9 cellular contexts compared by ENCODE assay signal in genomic region chr2:231545105-231545902, GRCh38. TPM values are rescaled to one million over a fixed set of nuclear protein-coding genes. Genes with fewer than 3 reads are reported as not detected.
DNase-seq lines count a peak whose midpoint lies in the region; ATAC-seq, FAIRE-seq and TF ChIP-seq lines count a peak whose summit lies in the region.
"Had no signal": no experiment of that assay in that cellular context is flagged by ENCODE, and none has a peak within 500 bp of the region (broad histone marks: within the 10 kb centered on the region; RNA-seq: fewer than 3 reads in every experiment).

No MANE protein-coding gene starts in this region.

- no peak; the same call in 1 of the 2 replicates for TF ChIP-seq RAD21 in GM12878 (IDR thresholded peaks at IDR 0.05; ENCODE audit: insufficient read depth, low read depth, low read length)

- H3K4me3 ChIP-seq in GM12878 (peak overlapping the region; percentile 43; the same call in 1 of the 2 replicates), mucosa of rectum (ENCODE audit: low read length in 2 of 2) (peak overlapping the region in 1 of 2 donors; percentile 48)
- H3K4me3 ChIP-seq: thyroid gland had no signal

- H3K27me3 Mint-ChIP-seq in mesothelial cell of epicardium (ENCODE audit: low read depth) (no peaks in the 10 kb centered on the region), endothelial cell (ENCODE audit: unreplicated experiment) (peaks cover 5% of the 10 kb centered on the region)

- CTCF ChIA-PET in GM12878 (lab: Yijun Ruan, JAX): interaction anchor here (0.7 to 5.7 kb wide), 8 partner anchors 11 to 127 kb away, joined by 3 to 48 read pairs (median 6); no protein-coding TSS in a partner anchor

- RAD21 ChIA-PET in GM12878 (lab: Charles Lee; ENCODE audit: unreplicated experiment): interaction anchor here (0.8 to 2.8 kb wide), 14 partner anchors 8 to 619 kb away, joined by 3 to 18 read pairs (median 4); no protein-coding TSS in a partner anchor

- peak; percentile 89 to 94 for TF ChIP-seq EP300 in GM12878 (IDR thresholded peaks at IDR 0.05; ENCODE audit: borderline replicate concordance in 1 of 2, control insufficient read depth in 1 of 2, low read depth in 2 of 2, low read length in 2 of 2)

- no TSS peak for BruUV-seq in GM12878 (replicated peaks; lab: Mats Ljungman, UMichigan)

- intact Hi-C loops in GM12878 (cut with micrococcal nuclease; ENCODE audit: unreplicated experiment): loop anchor here (5.0 kb wide), 1 partner anchor 83 kb away; the partner anchor contains the start of gene NCL

- SMC1A ChIA-PET in GM12878 (lab: Charles Lee; ENCODE audit: uncharacterized antibody, unreplicated experiment): interaction anchor here (0.6 to 2.7 kb wide), 8 partner anchors 10 to 69 kb away, joined by 3 to 21 read pairs (median 4); no protein-coding TSS in a partner anchor

- peak overlapping the region; percentile 95 for H3K4me2 ChIP-seq in GM12878 (ENCODE audit: control insufficient read depth, insufficient read depth)

- H3K4me1 Mint-ChIP-seq in mesothelial cell of epicardium (peaks cover 2% of the 10 kb centered on the region), endothelial cell (ENCODE audit: unreplicated experiment) (peaks cover 11% of the 10 kb centered on the region)

- whole genome bisulfite sequencing in GM12878 (ENCODE audit: insufficient coverage, insufficient replicate concordance, low lambda C conversion rate, missing lambda C conversion rate): 14% methylated on average over 14 of the region's 14 CpGs

- peak overlapping the region; percentile 72 for H3K9ac ChIP-seq in GM12878 (ENCODE audit: control insufficient read depth, insufficient read depth, low read length)
- no peak overlapping the region for H3K9ac ChIP-seq in mucosa of rectum (ENCODE audit: low read depth in 1 of 2, low read length in 2 of 2)

- H3K36me3 ChIP-seq in GM12878 (ENCODE audit: control insufficient read depth in 2 of 2, insufficient read depth in 2 of 2, low read length in 1 of 2) (no peaks in the 10 kb centered on the region), mucosa of rectum (ENCODE audit: control insufficient read depth in 2 of 2, insufficient read depth in 2 of 2, low read length in 2 of 2) (no peaks in the 10 kb centered on the region)
- H3K36me3 ChIP-seq: thyroid gland had no signal

- DNase-seq in RCC 7860 (ENCODE audit: low spot score) (peak; percentile 75), GM12878 (ENCODE audit: low read depth, low spot score) (peak; percentile 98), urothelium cell line (ENCODE audit: low spot score) (peak; percentile 25), mesothelial cell of epicardium (ENCODE audit: low spot score in 2 of 2, unreplicated experiment in 2 of 2) (no peak), endothelial cell (ENCODE audit: low spot score) (no peak)

- H2AFZ ChIP-seq in GM12878 (ENCODE audit: control insufficient read depth, low read depth, low read length): peak overlapping the region; percentile 84

- POLR2A ChIA-PET in GM12878 (lab: Charles Lee): interaction anchor here (0.5 to 2.1 kb wide), 8 partner anchors 8 to 127 kb away, joined by 3 to 9 read pairs (median 6); partner anchors contain the start of gene NCL

- no peaks in the 10 kb centered on the region for H4K20me1 ChIP-seq in GM12878 (ENCODE audit: control insufficient read depth, insufficient read depth)

- H3K9me3 Mint-ChIP-seq in mesothelial cell of epicardium: peaks cover 12% of the 10 kb centered on the region
- H3K9me3 Mint-ChIP-seq in endothelial cell (ENCODE audit: unreplicated experiment): no peaks in the 10 kb centered on the region

- H3K27ac Mint-ChIP-seq in mesothelial cell of epicardium: no peak overlapping the region
- no peak overlapping the region for H3K27ac Mint-ChIP-seq in endothelial cell (ENCODE audit: unreplicated experiment)

- H3K27ac ChIP-seq in GM12878 (ENCODE audit: control insufficient read depth, insufficient read depth) (peak overlapping the region; percentile 97), mucosa of rectum (ENCODE audit: low read depth in 2 of 2, low read length in 2 of 2) (peak overlapping the region; percentile 52 to 64)
- H3K27ac ChIP-seq: thyroid gland had no signal

- H3K9me3 ChIP-seq in GM12878 (replicated peaks; ENCODE audit: control insufficient read depth, insufficient read depth, low read length) (peaks cover 6% of the 10 kb centered on the region; the same call in 2 of the 3 replicates), mucosa of rectum (ENCODE audit: control insufficient read depth in 2 of 2, low read length in 2 of 2) (no peaks in the 10 kb centered on the region)
- H3K9me3 ChIP-seq: thyroid gland had no signal

- H3K4me3 Mint-ChIP-seq in mesothelial cell of epicardium: no peak overlapping the region
- H3K4me3 Mint-ChIP-seq in endothelial cell (ENCODE audit: unreplicated experiment): no peak overlapping the region

- H3K4me1 ChIP-seq in GM12878 (ENCODE audit: control insufficient read depth, insufficient read depth, low read length): peaks cover 30% of the 10 kb centered on the region
- H3K4me1 ChIP-seq in mucosa of rectum (ENCODE audit: control insufficient read depth in 2 of 2, insufficient read depth in 2 of 2, low read length in 2 of 2): peaks cover 4 to 10% of the 10 kb centered on the region in 2 donors
- H3K4me1 ChIP-seq: thyroid gland had no signal

- H3K27me3 ChIP-seq in GM12878 (replicated peaks in 1 of 2; ENCODE audit: control insufficient read depth in 2 of 2, insufficient read depth in 2 of 2, low read length in 1 of 2) (no peaks in the 10 kb centered on the region), mucosa of rectum (ENCODE audit: control insufficient read depth in 2 of 2, insufficient read depth in 2 of 2, low read length in 2 of 2) (no peaks in the 10 kb centered on the region)
- H3K27me3 ChIP-seq: thyroid gland had no signal

- TF ChIP-seq POLR2A in GM12878 (IDR thresholded peaks at IDR 0.05; ENCODE audit: low read depth, low read length): peak; percentile 96

- TF ChIP-seq CTCF in GM12878 (IDR thresholded peaks at IDR 0.05 in 2 of 3, conservative IDR thresholded peaks at IDR 0.05 in 1 of 3; ENCODE audit: control insufficient read depth in 2 of 3, extremely low read depth in 1 of 3, insufficient read depth in 1 of 3, low read depth in 3 of 3, low read length in 3 of 3): no peak
- TF ChIP-seq CTCF in mesothelial cell of epicardium (IDR thresholded peaks at IDR 0.05; ENCODE audit: unreplicated experiment): no peak
- no peak for TF ChIP-seq CTCF in endothelial cell (IDR thresholded peaks at IDR 0.05; ENCODE audit: unreplicated experiment)

- no peaks in the 10 kb centered on the region for H3K36me3 Mint-ChIP-seq in mesothelial cell of epicardium
- H3K36me3 Mint-ChIP-seq in endothelial cell (ENCODE audit: low read depth, unreplicated experiment): peaks cover 3% of the 10 kb centered on the region

- in situ Hi-C loops in GM12878 (cut with MboI): no loop called here

- peak; percentile 88 for FAIRE-seq in RCC 7860 (lab: Jason Lieb, UNC)
- peak; percentile 99 for FAIRE-seq in GM12878 (lab: Jason Lieb, UNC)
- FAIRE-seq in urothelium cell line (lab: Jason Lieb, UNC): no peak

- ATAC-seq in GM18909 (IDR thresholded peaks at IDR 0.05; ENCODE audit: poor library complexity, unreplicated experiment) (peak; percentile 98), HG02981 (IDR thresholded peaks at IDR 0.05; ENCODE audit: unreplicated experiment) (peak; percentile 97), GM12878 (peak; percentile 99)

- no peaks in the 10 kb centered on the region for H3K79me2 ChIP-seq in GM12878 (ENCODE audit: control insufficient read depth, insufficient read depth, low read length)

TF ChIP-seq in GM12878, 131 proteins besides CTCF, POLR2A, EP300 and RAD21 (continues in another document):
- TF ChIP-seq DPF2 (IDR thresholded peaks at IDR 0.05): peak; percentile 99
- TF ChIP-seq MEF2A (IDR thresholded peaks at IDR 0.05; ENCODE audit: insufficient read depth, low read depth, low read length): peak; percentile 89
- peak; percentile 88 for TF ChIP-seq SP1 (IDR thresholded peaks at IDR 0.05; ENCODE audit: low read depth, low read length)

RNA-seq across cellular contexts. Expression of gene NMUR1, which starts 15.1 kb away (rescaled TPM):
- total RNA-seq in GM12878 (2013; cell fraction: nucleolus; rRNA removed): 0.21 and 0.22 TPM in 2 replicates
- total RNA-seq in GM12878 (2014; rRNA removed) (under 0.01 and 0.05 TPM in 2 replicates), GM12878 (2014; rRNA removed; fragmentation: Illumina TruSeq; extraction: Trizol) (not detected in 2 replicates), GM12878 (2021) (0.08 TPM in 1 of 2 replicates, not detected in the other), mesothelial cell of epicardium (0.09 to 0.13 TPM in 2 of 3 replicates, not detected in the other), endothelial cell (ENCODE audit: unreplicated experiment) (not detected)
- polyA plus RNA-seq in GM12878 (2011; ENCODE audit: low read depth): not detected
- polyA plus RNA-seq in GM12878 (2011; rRNA removed) (0.01 and 0.03 TPM in 2 replicates), GM12878 (2014; fragmentation: Illumina TruSeq; extraction: Trizol) (not detected in 2 replicates), GM12878 (2014; fragmentation: Nextera tagmentation; extraction: Ambion mirVana) (under 1 TPM in 1 of 2 experiments, not detected in 1; 0.02 TPM), GM12878 (2014; rRNA removed) (0.03 TPM in 1 of 2 replicates, not detected in the other), GM12878 (2016; fragmentation: Nextera tagmentation; extraction: Ambion mirVana) (under 1 TPM in 1 of 2 experiments, not detected in 1; 0.04 TPM)
- polyA plus RNA-seq in GM12878 (2011; cell fraction: cytosol; rRNA removed): 0.02 and 0.06 TPM in 2 replicates
- 0.06 and 0.09 TPM in 2 replicates for polyA plus RNA-seq in GM12878 (2011; cell fraction: nucleus; rRNA removed)
- polyA plus RNA-seq in GM12878 (2012): 0.08 and 0.15 TPM in 2 replicates
- polyA minus RNA-seq in GM12878 (2011; rRNA and poly(A)+ RNA removed): not detected in 2 replicates
- not detected in 2 replicates for polyA minus RNA-seq in GM12878 (2011; cell fraction: cytosol; rRNA and poly(A)+ RNA removed)
- polyA minus RNA-seq in GM12878 (2011; cell fraction: nucleus; rRNA and poly(A)+ RNA removed): 0.19 TPM in 1 of 2 replicates, not detected in the other

RNA-seq across cellular contexts. Expression of gene TEX44, which starts 47.4 kb away (rescaled TPM):
- total RNA-seq in GM12878 (2013; cell fraction: nucleolus; rRNA removed): not detected in 2 replicates
- total RNA-seq in GM12878 (2014; rRNA removed) (not detected in 2 replicates), GM12878 (2014; rRNA removed; fragmentation: Illumina TruSeq; extraction: Trizol) (not detected in 2 replicates), GM12878 (2021) (not detected in 2 replicates), mesothelial cell of epicardium (not detected in 3 replicates), endothelial cell (ENCODE audit: unreplicated experiment) (not detected)
- polyA plus RNA-seq in GM12878 (2011; ENCODE audit: low read depth): not detected
- polyA plus RNA-seq in GM12878 (2011; rRNA removed) (not detected in 2 replicates), GM12878 (2014; fragmentation: Illumina TruSeq; extraction: Trizol) (not detected in 2 replicates), GM12878 (2014; fragmentation: Nextera tagmentation; extraction: Ambion mirVana) (not detected), GM12878 (2014; rRNA removed) (not detected in 2 replicates), GM12878 (2016; fragmentation: Nextera tagmentation; extraction: Ambion mirVana) (not detected)
- not detected in 2 replicates for polyA plus RNA-seq in GM12878 (2011; cell fraction: cytosol; rRNA removed)
- not detected in 2 replicates for polyA plus RNA-seq in GM12878 (2011; cell fraction: nucleus; rRNA removed)
- polyA plus RNA-seq in GM12878 (2012): 0.11 TPM in 1 of 2 replicates, not detected in the other
- polyA minus RNA-seq in GM12878 (2011; rRNA and poly(A)+ RNA removed): not detected in 2 replicates
- polyA minus RNA-seq in GM12878 (2011; cell fraction: cytosol; rRNA and poly(A)+ RNA removed): not detected in 2 replicates
- not detected in 2 replicates for polyA minus RNA-seq in GM12878 (2011; cell fraction: nucleus; rRNA and poly(A)+ RNA removed)

Comparison
In these comparisons a context has a peak if more than half of its experiments do, and no peak if none do; other contexts are left out.
1. DNase-seq: peak in RCC 7860 (single experiment), GM12878 (single experiment) and urothelium cell line (single experiment); none in mesothelial cell of epicardium (0 of 2) and endothelial cell (single experiment).
2. Peak in every context shown above with its lines, with median percentiles within 50 percentile points of each other: ATAC-seq.